ENCODE assay signal across 16 cellular contexts in genomic region chr5:135116146-135116545, GRCh38.
DNase-seq lines count a peak whose midpoint lies in the region; ATAC-seq and TF ChIP-seq lines count a peak whose summit lies in the region.
"Had no signal": no experiment of that assay in that cellular context is flagged by ENCODE, and none has a peak within 500 bp of the region (broad histone marks: within the 10 kb centered on the region; RNA-seq: fewer than 3 reads in every experiment).

No MANE protein-coding gene starts in this region.

- peak; percentile 51 to 74 (median 56) for ATAC-seq in heart left ventricle
- ATAC-seq in GM21825 (IDR thresholded peaks at IDR 0.05; ENCODE audit: unreplicated experiment), result no peak
- ATAC-seq in HG03095 (IDR thresholded peaks at IDR 0.05; ENCODE audit: unreplicated experiment), result no peak
- ATAC-seq in HG03354 (IDR thresholded peaks at IDR 0.05; ENCODE audit: poor library complexity, severe bottlenecking, unreplicated experiment), result no peak
- no peak for ATAC-seq in HG02678 (IDR thresholded peaks at IDR 0.05; ENCODE audit: unreplicated experiment)
- ATAC-seq: natural killer cell treated with Interleukin-12 subunit alpha and Interleukin-12 subunit beta and Interleukin-15 and Interleukin-18, amount 100 ng/mL, for 72 hours; T-helper 17 cell had no signal

- H3K4me1 ChIP-seq in heart left ventricle, result peaks cover 0 to 12% (median 0%) of the 10 kb centered on the region in 12 donors
- peaks cover 0 to 15% of the 10 kb centered on the region in 2 donors for H3K4me1 ChIP-seq in mucosa of rectum (ENCODE audit: control insufficient read depth in 2 of 2, insufficient read depth in 2 of 2, low read length in 2 of 2)

- no peak for TF ChIP-seq CTCF in heart left ventricle (IDR thresholded peaks at IDR 0.05)

- TF ChIP-seq POLR2A in heart left ventricle (IDR thresholded peaks at IDR 0.05), result no peak

- H3K27me3 ChIP-seq in heart left ventricle, result peaks cover 0 to 4% (median 0%) of the 10 kb centered on the region in 9 donors
- no peaks in the 10 kb centered on the region for H3K27me3 ChIP-seq in mucosa of rectum (ENCODE audit: control insufficient read depth in 2 of 2, insufficient read depth in 2 of 2, low read length in 2 of 2)

- WGBS in heart left ventricle, 4 donors, result 78 to 81% (median 80%) methylated on average over 6 of the region's 6 CpGs

- H3K9me3 ChIP-seq in heart left ventricle (no peaks in the 10 kb centered on the region), mucosa of rectum (ENCODE audit: control insufficient read depth in 2 of 2, low read length in 2 of 2) (no peaks in the 10 kb centered on the region)

- H3K36me3 ChIP-seq in heart left ventricle (no peaks in the 10 kb centered on the region), mucosa of rectum (ENCODE audit: control insufficient read depth in 2 of 2, insufficient read depth in 2 of 2, low read length in 2 of 2) (no peaks in the 10 kb centered on the region)

- intact Hi-C loops in heart left ventricle (cut with DNase I), result no loop called here

- no peak overlapping the region for H3K4me3 ChIP-seq in heart left ventricle
- no peak overlapping the region for H3K4me3 ChIP-seq in mucosa of rectum (ENCODE audit: low read length in 2 of 2)

- no peak overlapping the region for H3K9ac ChIP-seq in mucosa of rectum (ENCODE audit: low read depth in 1 of 2, low read length in 2 of 2)

- peak; percentile 73 for DNase-seq in DMS53 (lab: John Stamatoyannopoulos, UW)
- DNase-seq in OCI-M1 (lab: John Stamatoyannopoulos, UW), result peak; percentile 27
- DNase-seq in heart left ventricle, result peak in 4 of 5 donors; percentile 24 to 63 (median 34)
- DNase-seq: activated CD4-positive, alpha-beta T cell treated with anti-CD3 and anti-CD28 coated beads for 1 hour; activated CD8-positive, alpha-beta memory T cell treated with anti-CD3 and anti-CD28 coated beads, Interleukin-2, amount 50 U/mL, for 4 hours; activated naive CD4-positive, alpha-beta T cell treated with anti-CD3 and anti-CD28 coated beads for 36 hours; Calu3; NCI-H1930; NCI-H526; T-helper 17 cell had no signal

- peak overlapping the region in 1 of 12 donors; percentile 75 for H3K27ac ChIP-seq in heart left ventricle
- peak overlapping the region; percentile 23 to 37 for H3K27ac ChIP-seq in mucosa of rectum (ENCODE audit: low read depth in 2 of 2, low read length in 2 of 2)

Comparison
In these comparisons a context has a peak if more than half of its experiments do, and no peak if none do; other contexts are left out.
1. ATAC-seq: peak in heart left ventricle (4 of 4); none in GM21825 (single experiment), HG03095 (single experiment), HG03354 (single experiment) and HG02678 (single experiment).
2. Peak in every context shown above with its lines, with median percentiles within 50 percentile points of each other: DNase-seq.